8 cellular contexts compared by ENCODE assay signal in genomic region chr1:61018093-61018492, GRCh38.
DNase-seq lines count a peak whose midpoint lies in the region; TF ChIP-seq lines count a peak whose summit lies in the region.
"Not testable (repeated sequence)": the region's sequence is repeated elsewhere in the genome, so short reads cannot be mapped to it uniquely, and the experiment has no call there.

No MANE protein-coding gene starts in this region.

- CTCF ChIA-PET in activated CD4-positive, alpha-beta memory T cell treated with anti-CD3 and anti-CD28 coated beads, Interleukin-2, amount 10 ng/mL, durations not matched to agents 7 days and 5 days (lab: Charles Lee): not testable (repeated sequence)

- H3K27ac Mint-ChIP-seq in CD14-positive monocyte: peak overlapping the region in 2 of 7 donors; percentile 11 to 45
- H3K27ac Mint-ChIP-seq in activated CD4-positive, alpha-beta memory T cell treated with anti-CD3 and anti-CD28 coated beads, Interleukin-2, amount 10 ng/mL, durations not matched to agents 7 days and 5 days; type B pancreatic cell: not testable (repeated sequence)

- H3K36me3 ChIP-seq in KMS-11 (ENCODE audit: insufficient read depth): not testable (repeated sequence)

- not testable (repeated sequence) for H3K79me2 ChIP-seq in KMS-11 (ENCODE audit: insufficient read depth, low read depth)

- intact Hi-C loops in CD14-positive monocyte (cut with micrococcal nuclease): not testable (repeated sequence)

- not testable (repeated sequence) for H4K20me1 ChIP-seq in KMS-11 (ENCODE audit: insufficient read depth)

- peaks cover 11% of the 10 kb centered on the region for H3K4me1 ChIP-seq in KMS-11 (ENCODE audit: low read depth, poor library complexity, severe bottlenecking)

- not testable (repeated sequence) for TF ChIP-seq CTCF in CD14-positive monocyte (IDR thresholded peaks at IDR 0.05); KMS-11 (conservative IDR thresholded peaks at IDR 0.05; ENCODE audit: low read depth, low read length); choroid plexus epithelial cell (conservative IDR thresholded peaks at IDR 0.05; ENCODE audit: low read depth, low read length); type B pancreatic cell (conservative IDR thresholded peaks at IDR 0.05)

- not testable (repeated sequence) for H3K4me1 Mint-ChIP-seq in CD14-positive monocyte; activated CD4-positive, alpha-beta memory T cell treated with anti-CD3 and anti-CD28 coated beads, Interleukin-2, amount 10 ng/mL, durations not matched to agents 7 days and 5 days; type B pancreatic cell (ENCODE audit: unreplicated experiment)

- H3K27me3 Mint-ChIP-seq in CD14-positive monocyte (ENCODE audit: low read depth in 3 of 3); type B pancreatic cell: not testable (repeated sequence)
- H3K27me3 Mint-ChIP-seq in activated CD4-positive, alpha-beta memory T cell treated with anti-CD3 and anti-CD28 coated beads, Interleukin-2, amount 10 ng/mL, durations not matched to agents 7 days and 5 days: peaks cover 30% of the 10 kb centered on the region

- H3K9me3 Mint-ChIP-seq in CD14-positive monocyte; activated CD4-positive, alpha-beta memory T cell treated with anti-CD3 and anti-CD28 coated beads, Interleukin-2, amount 10 ng/mL, durations not matched to agents 7 days and 5 days; type B pancreatic cell: not testable (repeated sequence)

- not testable (repeated sequence) for DNase-seq in CD14-positive monocyte (ENCODE audit: low spot score)
- DNase-seq in MV-4-11 (lab: John Stamatoyannopoulos, UW) (peak; percentile 50), OCI-M1 (lab: John Stamatoyannopoulos, UW) (peak; percentile 78), choroid plexus epithelial cell (ENCODE audit: low read depth) (peak; percentile 31), iris pigment epithelial cell (ENCODE audit: low read depth) (peak; percentile 15), type B pancreatic cell (ENCODE audit: extremely low spot score, unreplicated experiment) (peak; percentile 7)
- DNase-seq in activated CD4-positive, alpha-beta memory T cell treated with anti-CD3 and anti-CD28 coated beads, Interleukin-2, amount 10 ng/mL, durations not matched to agents 7 days and 5 days: peak; percentile 20

- H3K27me3 ChIP-seq in KMS-11 (ENCODE audit: insufficient read depth, low read depth): not testable (repeated sequence)

- not testable (repeated sequence) for H3K4me3 ChIP-seq in KMS-11 (IDR thresholded peaks at IDR 0.05; ENCODE audit: insufficient read depth, low read depth, low read length); choroid plexus epithelial cell (ENCODE audit: low read depth, low read length)

- not testable (repeated sequence) for H2AFZ ChIP-seq in KMS-11 (ENCODE audit: low read depth)

- peak overlapping the region; percentile 10; the same call in 1 of the 2 replicates for H3K4me2 ChIP-seq in KMS-11

- not testable (repeated sequence) for H3K9ac ChIP-seq in KMS-11

- H3K27ac ChIP-seq in KMS-11: not testable (repeated sequence)

- not testable (repeated sequence) for H3K36me3 Mint-ChIP-seq in CD14-positive monocyte; activated CD4-positive, alpha-beta memory T cell treated with anti-CD3 and anti-CD28 coated beads, Interleukin-2, amount 10 ng/mL, durations not matched to agents 7 days and 5 days (ENCODE audit: low read depth); type B pancreatic cell

- POLR2A ChIA-PET in activated CD4-positive, alpha-beta memory T cell treated with anti-CD3 and anti-CD28 coated beads, Interleukin-2, amount 10 ng/mL, durations not matched to agents 7 days and 5 days (lab: Charles Lee): not testable (repeated sequence)

- H3K4me3 Mint-ChIP-seq in CD14-positive monocyte: peak overlapping the region; percentile 7 to 34
- H3K4me3 Mint-ChIP-seq in activated CD4-positive, alpha-beta memory T cell treated with anti-CD3 and anti-CD28 coated beads, Interleukin-2, amount 10 ng/mL, durations not matched to agents 7 days and 5 days; type B pancreatic cell: not testable (repeated sequence)
